Comparison of ENCODE assay signal across 15 cellular contexts in genomic region chr7:102635354-102635753, GRCh38. TPM values are rescaled to one million over a fixed set of nuclear protein-coding genes. Genes with fewer than 3 reads are reported as not detected.
DNase-seq lines count a peak whose midpoint lies in the region; ATAC-seq and TF ChIP-seq lines count a peak whose summit lies in the region.
"Not testable (repeated sequence)": the region's sequence is repeated elsewhere in the genome, so short reads cannot be mapped to it uniquely, and the experiment has no call there.
"Had no signal": no experiment of that assay in that cellular context is flagged by ENCODE, and none has a peak within 500 bp of the region (broad histone marks: within the 10 kb centered on the region; RNA-seq: fewer than 3 reads in every experiment).

No MANE protein-coding gene starts in this region.

- ATAC-seq in body of pancreas (peak; percentile 36), heart left ventricle (peak in 3 of 4 donors; percentile 9 to 48 (median 23)), left colon (peak; percentile 27), lung (ENCODE audit: insufficient read depth, low FRiP score) (peak; percentile 8), upper lobe of right lung (peak; percentile 19)

- CTCF ChIA-PET in OCI-LY7 (lab: Charles Lee; ENCODE audit: unreplicated experiment): not testable (repeated sequence)

- not testable (repeated sequence) for TF ChIP-seq POLR2A in body of pancreas (IDR thresholded peaks at IDR 0.05); heart left ventricle (IDR thresholded peaks at IDR 0.05)

- WGBS in body of pancreas, 2 donors: no CpG with 5 or more reads among the region's 5 CpGs
- 90% methylated on average over 3 of the region's 5 CpGs; no CpG with 5 or more reads in 2 of the 4 donors for WGBS in heart left ventricle, 4 donors
- 57% methylated on average over 2 of the region's 5 CpGs; no CpG with 5 or more reads in 1 of the 2 donors for WGBS in lung, 2 donors

- H3K4me2 ChIP-seq in OCI-LY7 (ENCODE audit: low read length): not testable (repeated sequence)

- H3K9me2 ChIP-seq in OCI-LY7 (ENCODE audit: insufficient read depth, low read length): not testable (repeated sequence)

- not testable (repeated sequence) for H2AFZ ChIP-seq in OCI-LY7 (ENCODE audit: low read length)

- not testable (repeated sequence) for H3K27ac ChIP-seq in OCI-LY7 (ENCODE audit: low read depth, low read length, poor library complexity, severe bottlenecking); body of pancreas; heart left ventricle; lung (ENCODE audit: low read depth in 1 of 2, low read length in 1 of 2); upper lobe of right lung

- H3K36me3 ChIP-seq in OCI-LY7 (ENCODE audit: insufficient read depth, low read length); body of pancreas (replicated peaks in 1 of 2; ENCODE audit: insufficient read depth in 1 of 2, low read depth in 2 of 2); heart left ventricle; lung (ENCODE audit: control insufficient read depth in 2 of 2, insufficient read depth in 2 of 2, low read length in 2 of 2); upper lobe of right lung: not testable (repeated sequence)

- not testable (repeated sequence) for H3K27me3 ChIP-seq in body of pancreas; heart left ventricle; lung (ENCODE audit: control insufficient read depth, insufficient read depth); upper lobe of right lung

- DNase-seq in OCI-LY7 (ENCODE audit: low spot score); body of pancreas; heart left ventricle; left colon; lung (ENCODE audit: low spot score); upper lobe of right lung: not testable (repeated sequence)

- POLR2A ChIA-PET in OCI-LY7 (lab: Charles Lee): not testable (repeated sequence)

- intact Hi-C loops in OCI-LY7 (cut with micrococcal nuclease; ENCODE audit: unreplicated experiment); body of pancreas (cut with DNase I); heart left ventricle (cut with DNase I); left colon (cut with DNase I, micrococcal nuclease); upper lobe of right lung (cut with DNase I): not testable (repeated sequence)

- H3K9me3 ChIP-seq in OCI-LY7 (ENCODE audit: low read length); body of pancreas; heart left ventricle; lung (ENCODE audit: control insufficient read depth in 2 of 2, insufficient read depth in 1 of 2, low read length in 1 of 2); upper lobe of right lung: not testable (repeated sequence)

- H4K20me1 ChIP-seq in OCI-LY7 (ENCODE audit: insufficient read depth, low read length): not testable (repeated sequence)

- H3K4me3 ChIP-seq in OCI-LY7 (ENCODE audit: low read depth, low read length, poor library complexity, severe bottlenecking); body of pancreas; heart left ventricle; lung; upper lobe of right lung: not testable (repeated sequence)

- TSS peak; percentile 77 for BruUV-seq in OCI-LY7 (replicated peaks; lab: Mats Ljungman, UMichigan)

- not testable (repeated sequence) for TF ChIP-seq CTCF in OCI-LY7 (conservative IDR thresholded peaks at IDR 0.05; ENCODE audit: low read length); body of pancreas (IDR thresholded peaks at IDR 0.05); heart left ventricle (IDR thresholded peaks at IDR 0.05); lung (IDR thresholded peaks at IDR 0.05; ENCODE audit: control extremely low read depth, extremely low read depth); upper lobe of right lung (IDR thresholded peaks at IDR 0.05)

- H3K4me1 ChIP-seq in OCI-LY7 (ENCODE audit: insufficient read depth, low read length, poor library complexity, severe bottlenecking); body of pancreas; heart left ventricle; lung (ENCODE audit: control insufficient read depth in 2 of 2, insufficient read depth in 2 of 2, low read length in 2 of 2); upper lobe of right lung: not testable (repeated sequence)

- not testable (repeated sequence) for H3K79me2 ChIP-seq in OCI-LY7 (ENCODE audit: insufficient read depth, low read depth, low read length)

RNA-seq across cellular contexts. Expression of gene UPK3BL1, which starts 7.2 kb away (rescaled TPM):
- total RNA-seq in OCI-LY7 (2014; rRNA removed; shearing (Covaris generic)): 13.3 and 22.6 TPM in 2 replicates
- 22.5 and 26.6 TPM in 2 replicates for total RNA-seq in OCI-LY7 (2022)
- 10 to 100 TPM; 11.7 to 36.6 TPM for total RNA-seq in body of pancreas
- 10 to 100 TPM in 7 of 9 donors, 1 to 10 TPM in 2; 6.0 to 29.2 (median 12.8) TPM for total RNA-seq in heart left ventricle
- 10 to 100 TPM in 1 of 2 donors, 1 to 10 TPM in 1; 8.3 to 30.9 TPM for polyA plus RNA-seq in heart left ventricle
- 10 to 100 TPM in 1 of 2 donors, 1 to 10 TPM in 1; 6.3 to 27.5 TPM for total RNA-seq in left colon
- 10 to 100 TPM; 11.2 to 27.0 TPM for total RNA-seq in lung
- polyA plus RNA-seq in lung: 10 to 100 TPM; 18.5 to 54.3 TPM
- total RNA-seq in upper lobe of right lung: 39.4 TPM

RNA-seq across cellular contexts. Expression of gene SPDYE2B, which starts 14.8 kb away (rescaled TPM):
- total RNA-seq in OCI-LY7 (2014; rRNA removed; shearing (Covaris generic)): not detected in 2 replicates
- total RNA-seq in OCI-LY7 (2022) (not detected in 2 replicates), body of pancreas (not detected), heart left ventricle (not detected), left colon (not detected), lung (not detected), upper lobe of right lung (not detected)
- polyA plus RNA-seq in heart left ventricle (not detected), lung (not detected)
- total RNA-seq: A673; Calu3; CD4-positive, alpha-beta memory T cell; H7; HFFc6; HT1080; IMR-90 had no signal
- polyA plus RNA-seq: AG04450; CD14-positive monocyte; CD4-positive, alpha-beta memory T cell; IMR-90 had no signal

RNA-seq across cellular contexts. Expression of gene RASA4, which starts 18.8 kb away (rescaled TPM):
- 20.3 and 25.9 TPM in 2 replicates for total RNA-seq in OCI-LY7 (2014; rRNA removed; shearing (Covaris generic))
- total RNA-seq in OCI-LY7 (2022) (52.4 and 64.6 TPM in 2 replicates), body of pancreas (10 to 100 TPM; 16.8 to 34.2 TPM), heart left ventricle (100 to 1,000 TPM in 1 of 9 donors, 10 to 100 TPM in 5, 1 to 10 TPM in 3; 6.3 to 106 (median 14.9) TPM), left colon (10 to 100 TPM; 16.7 to 31.9 TPM), lung (10 to 100 TPM; 21.0 to 31.2 TPM), upper lobe of right lung (78.8 TPM)
- polyA plus RNA-seq in heart left ventricle (1 to 10 TPM; 8.1 to 9.4 TPM), lung (10 to 100 TPM; 15.4 to 56.2 TPM)

RNA-seq across cellular contexts. Expression of gene POLR2J2, which starts 36.1 kb away (rescaled TPM):
- 2.5 and 5.4 TPM in 2 replicates for total RNA-seq in OCI-LY7 (2014; rRNA removed; shearing (Covaris generic))
- 11.8 and 16.2 TPM in 2 replicates for total RNA-seq in OCI-LY7 (2022)
- total RNA-seq in body of pancreas: 10 to 100 TPM in 1 of 2 donors, 1 to 10 TPM in 1; 4.2 to 12.5 TPM
- total RNA-seq in heart left ventricle: 10 to 100 TPM in 1 of 9 donors, 1 to 10 TPM in 6, under 1 TPM in 1, not detected in 1; 0.79 to 12.9 (median 3.3) TPM
- 1 to 10 TPM in 1 of 2 donors, under 1 TPM in 1; 0.98 to 5.1 TPM for polyA plus RNA-seq in heart left ventricle
- 10 to 100 TPM in 1 of 2 donors, 1 to 10 TPM in 1; 7.9 to 11.9 TPM for total RNA-seq in left colon
- 1 to 10 TPM; 6.9 to 9.9 TPM for total RNA-seq in lung
- polyA plus RNA-seq in lung: 1 to 10 TPM; 1.3 to 6.3 TPM
- total RNA-seq in upper lobe of right lung: 14.1 TPM
